Comparison of ENCODE assay signal across 9 cellular contexts in genomic region chr5:68378204-68378830, GRCh38.
A peak's percentile ranks its signal among the peaks of the same experiment; 100 is the strongest.
DNase-seq lines count a peak whose midpoint lies in the region; ATAC-seq lines count a peak whose summit lies in the region.
"Had no signal": no experiment of that assay in that cellular context is flagged by ENCODE, and none has a peak within 500 bp of the region (broad histone marks: within the 10 kb centered on the region; RNA-seq: fewer than 3 reads in every experiment).

No MANE protein-coding gene starts in this region.

- peak; percentile 9 for DNase-seq in central memory CD4-positive, alpha-beta T cell
- DNase-seq in NCI-H345 treated with DMSO at 0.1 percent for 48 hours (lab: John Stamatoyannopoulos, UW; ENCODE audit: unreplicated experiment) (no peak), NCI-H524 treated with DMSO at 0.1 percent for 48 hours (lab: John Stamatoyannopoulos, UW) (no peak), G401 (ENCODE audit: low spot score) (no peak)
- DNase-seq in activated CD4-positive, CD25-positive, alpha-beta regulatory T cell (lab: John Stamatoyannopoulos, UW): no peak
- DNase-seq: spleen had no signal

- in situ Hi-C loops in G401 (cut with HindIII; ENCODE audit: low sequenced_read_pairs): no loop called here

- ATAC-seq in GM18502 (IDR thresholded peaks at IDR 0.05; ENCODE audit: poor library complexity, unreplicated experiment): peak; percentile 83
- ATAC-seq in GM21390 (IDR thresholded peaks at IDR 0.05; ENCODE audit: unreplicated experiment): peak; percentile 75
- ATAC-seq in HG03354 (IDR thresholded peaks at IDR 0.05; ENCODE audit: poor library complexity, severe bottlenecking, unreplicated experiment): peak; percentile 80
